In the genomic region with DNA sequence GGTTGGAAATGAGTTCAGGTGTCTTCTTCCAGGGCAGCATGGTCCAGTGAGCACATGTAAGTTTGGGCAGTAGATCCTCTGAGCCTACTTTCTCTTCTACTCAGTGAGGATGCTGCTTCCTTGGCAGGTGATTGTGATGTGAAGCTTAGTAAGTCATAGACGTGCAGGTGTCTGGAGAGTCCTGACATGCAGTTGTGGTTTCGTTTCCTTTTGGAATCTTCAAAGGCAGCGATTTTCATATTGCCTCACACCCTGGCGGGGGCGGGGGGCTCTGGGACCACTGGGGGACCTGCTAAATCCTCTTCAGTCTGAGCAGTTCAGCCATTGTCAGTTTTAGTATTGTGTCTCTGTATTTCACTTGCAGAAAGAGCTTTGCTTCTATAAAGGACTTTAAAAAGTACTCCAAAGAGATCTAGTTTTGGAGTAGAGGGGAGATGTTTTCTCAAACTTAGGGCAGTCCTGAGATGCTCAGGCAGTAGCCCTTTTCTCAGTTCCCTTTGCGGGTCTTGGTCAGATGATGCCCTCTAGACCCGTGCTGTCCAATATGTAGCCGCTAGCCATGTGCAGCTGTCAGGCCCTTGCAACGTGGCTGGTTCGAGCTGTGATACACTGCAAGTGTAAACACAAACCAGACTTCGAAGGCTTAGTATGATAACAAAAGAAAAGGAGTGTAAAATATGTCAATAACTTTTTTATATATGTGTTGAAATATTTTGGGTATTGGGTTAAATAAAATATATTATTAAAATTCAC, we compare ENCODE assay signal across 8 cellular contexts. TPM values are rescaled to one million over a fixed set of nuclear protein-coding genes. Genes with fewer than 3 reads are reported as not detected.
DNase-seq lines count a peak whose midpoint lies in the region; ATAC-seq and TF ChIP-seq lines count a peak whose summit lies in the region.
"Had no signal": no experiment of that assay in that cellular context is flagged by ENCODE, and none has a peak within 500 bp of the region (broad histone marks: within the 10 kb centered on the region; RNA-seq: fewer than 3 reads in every experiment).

No MANE protein-coding gene starts in this region.

- 76% methylated on average over 3 of the region's 11 CpGs; no CpG with 5 or more reads in 1 of the 2 experiments for WGBS in IMR-90 (ENCODE audit: extremely low coverage in 2 of 2, insufficient read length in 1 of 2), 2 experiments
- WGBS in upper lobe of left lung, 2 donors = 74 to 76% methylated on average over 11 of the region's 11 CpGs

- no peak overlapping the region for H3K4me3 Mint-ChIP-seq in CD8-positive, alpha-beta T cell
- no peak overlapping the region for H3K4me3 Mint-ChIP-seq in neural progenitor cell
- H3K4me3 Mint-ChIP-seq: immature natural killer cell had no signal

- no peak for TF ChIP-seq EP300 in upper lobe of left lung (IDR thresholded peaks at IDR 0.05)

- peaks cover 9% of the 10 kb centered on the region for H3K4me1 Mint-ChIP-seq in CD8-positive, alpha-beta T cell (ENCODE audit: low read depth)
- peaks cover 44% of the 10 kb centered on the region for H3K4me1 Mint-ChIP-seq in neural progenitor cell

- H3F3A ChIP-seq in neural progenitor cell (ENCODE audit: low read depth) = peaks cover 51% of the 10 kb centered on the region

- no peak for TF ChIP-seq CTCF in CD8-positive, alpha-beta T cell (IDR thresholded peaks at IDR 0.05)
- TF ChIP-seq CTCF in IMR-90 (conservative IDR thresholded peaks at IDR 0.05; ENCODE audit: low read depth, low read length) = no peak
- TF ChIP-seq CTCF in choroid plexus epithelial cell (conservative IDR thresholded peaks at IDR 0.05; ENCODE audit: low read depth, low read length) = no peak
- TF ChIP-seq CTCF in neural progenitor cell (IDR thresholded peaks at IDR 0.05) = no peak
- no peak for TF ChIP-seq CTCF in upper lobe of left lung (IDR thresholded peaks at IDR 0.05)

- peaks cover under 1% of the 10 kb centered on the region for H3K79me2 ChIP-seq in neural progenitor cell (ENCODE audit: low read depth)

- no peak for DNase-seq in CD8-positive, alpha-beta T cell
- DNase-seq in IMR-90 = peak; percentile 33
- peak; percentile 46 for DNase-seq in choroid plexus epithelial cell (ENCODE audit: low read depth)
- DNase-seq in neural progenitor cell (ENCODE audit: low spot score) = no peak
- no peak for DNase-seq in upper lobe of left lung
- no peak for DNase-seq in H7

- no peak overlapping the region for H2BK120ac ChIP-seq in IMR-90 (ENCODE audit: low read depth, low read length)

- H3K9me3 ChIP-seq in CD8-positive, alpha-beta T cell (ENCODE audit: low read length) = no peaks in the 10 kb centered on the region
- H3K9me3 ChIP-seq in IMR-90 (ENCODE audit: control insufficient read depth, insufficient read depth, low read length) = no peaks in the 10 kb centered on the region
- H3K9me3 ChIP-seq in neural progenitor cell (ENCODE audit: low read depth) = no peaks in the 10 kb centered on the region
- no peaks in the 10 kb centered on the region for H3K9me3 ChIP-seq in upper lobe of left lung

- H3K27ac Mint-ChIP-seq in CD8-positive, alpha-beta T cell = peak overlapping the region; percentile 30
- H3K27ac Mint-ChIP-seq in neural progenitor cell = no peak overlapping the region

- H3K27ac ChIP-seq in CD8-positive, alpha-beta T cell (ENCODE audit: low read depth, low read length) = no peak overlapping the region
- H3K27ac ChIP-seq in IMR-90 (ENCODE audit: insufficient read depth, low read length) = no peak overlapping the region
- peak overlapping the region; percentile 6 for H3K27ac ChIP-seq in neural progenitor cell
- peak overlapping the region in 2 of 4 donors; percentile 0 to 57 for H3K27ac ChIP-seq in upper lobe of left lung

- dilution Hi-C loops in IMR-90 (cut with HindIII; ENCODE audit: low sequenced_read_pairs, unreplicated experiment) = no loop called here

- H3K79me1 ChIP-seq in IMR-90 (ENCODE audit: low read depth in 1 of 2, low read length in 2 of 2) = 0 out of 4 replicates have a peak, but pooled peaks cover 0 to 3% of the 10 kb centered on the region in 2 experiments

- no peak overlapping the region for H4K8ac ChIP-seq in IMR-90 (ENCODE audit: low read depth in 2 of 2, low read length in 2 of 2)

- H2AK5ac ChIP-seq in IMR-90 (ENCODE audit: low read depth, low read length) = no peak overlapping the region

- H3K14ac ChIP-seq in IMR-90 (replicated peaks; ENCODE audit: low read depth, low read length) = no peak overlapping the region

- no peaks in the 10 kb centered on the region for H4K20me1 ChIP-seq in IMR-90 (ENCODE audit: insufficient read depth, low read length)
- H4K20me1 ChIP-seq in neural progenitor cell (ENCODE audit: low read depth) = peaks cover 9% of the 10 kb centered on the region

- no peak overlapping the region for H2BK5ac ChIP-seq in IMR-90 (ENCODE audit: low read depth, low read length, poor library complexity, severe bottlenecking)

- POLR2A ChIA-PET in CD8-positive, alpha-beta T cell (lab: Charles Lee) = interaction anchor here (1.0 to 1.6 kb wide), 2 partner anchors 37 to 126 kb away, joined by 4 to 7 read pairs; no protein-coding TSS in a partner anchor
- POLR2A ChIA-PET in IMR-90 (lab: Charles Lee; ENCODE audit: unreplicated experiment) = no interaction called here

- TF ChIP-seq POLR2A in IMR-90 (IDR thresholded peaks at IDR 0.05; ENCODE audit: low read depth, low read length) = no peak
- no peak for TF ChIP-seq POLR2A in upper lobe of left lung (IDR thresholded peaks at IDR 0.05)

- H3K36me3 ChIP-seq in CD8-positive, alpha-beta T cell (ENCODE audit: insufficient read depth, low read length) = peaks cover 20% of the 10 kb centered on the region
- H3K36me3 ChIP-seq in IMR-90 (ENCODE audit: control insufficient read depth, insufficient read depth, low read length) = peaks cover 35% of the 10 kb centered on the region
- H3K36me3 ChIP-seq in neural progenitor cell = peaks cover 3% of the 10 kb centered on the region
- H3K36me3 ChIP-seq in upper lobe of left lung = peaks cover 14 to 49% (median 43%) of the 10 kb centered on the region in 4 donors
- H3K36me3 ChIP-seq in H7 (replicated peaks; ENCODE audit: control insufficient read depth, insufficient read depth, low read length) = peaks cover 21% of the 10 kb centered on the region

- TF ChIP-seq RAD21 in IMR-90 (IDR thresholded peaks at IDR 0.05; ENCODE audit: low read length) = no peak

- in situ Hi-C loops in IMR-90 (cut with MboI; ENCODE audit: low sequenced_read_pairs) = loop anchor here (25.0 kb wide), 1 partner anchor 280 kb away; no protein-coding TSS in a partner anchor

- no peaks in the 10 kb centered on the region for H3K9me1 ChIP-seq in IMR-90 (ENCODE audit: insufficient read depth, low read length)

- H3K27me3 ChIP-seq in CD8-positive, alpha-beta T cell (ENCODE audit: insufficient read depth, low read length) = no peaks in the 10 kb centered on the region
- H3K27me3 ChIP-seq in IMR-90 (ENCODE audit: control insufficient read depth, insufficient read depth, low read length) = no peaks in the 10 kb centered on the region
- no peaks in the 10 kb centered on the region for H3K27me3 ChIP-seq in neural progenitor cell
- no peaks in the 10 kb centered on the region for H3K27me3 ChIP-seq in upper lobe of left lung
- no peaks in the 10 kb centered on the region for H3K27me3 ChIP-seq in H7 (ENCODE audit: control insufficient read depth, insufficient read depth, low read length)

- no peak for ATAC-seq in CD8-positive, alpha-beta T cell
- ATAC-seq in IMR-90 (ENCODE audit: low read depth) = no peak
- ATAC-seq in upper lobe of left lung (ENCODE audit: low FRiP score in 2 of 2) = no peak
- no peak for ATAC-seq in HG02588 (IDR thresholded peaks at IDR 0.05; ENCODE audit: unreplicated experiment)

- BruUV-seq in IMR-90 (replicated peaks; lab: Mats Ljungman, UMichigan) = no TSS peak

- intact Hi-C loops in CD8-positive, alpha-beta T cell (cut with DNase I, micrococcal nuclease) = loop anchor here (1.0 to 2.0 kb wide), 3 partner anchors 20 to 273 kb away; no protein-coding TSS in a partner anchor
- intact Hi-C loops in IMR-90 (cut with micrococcal nuclease) = loop anchor here (1.0 kb wide), 1 partner anchor 273 kb away; no protein-coding TSS in a partner anchor

- peaks cover 48% of the 10 kb centered on the region for H3K36me3 Mint-ChIP-seq in CD8-positive, alpha-beta T cell
- peaks cover 35% of the 10 kb centered on the region for H3K36me3 Mint-ChIP-seq in neural progenitor cell

- H3K4me3 ChIP-seq in CD8-positive, alpha-beta T cell (ENCODE audit: low read depth, low read length) = no peak overlapping the region
- H3K4me3 ChIP-seq in IMR-90 (ENCODE audit: insufficient read depth, low read depth, low read length) = no peak overlapping the region
- no peak overlapping the region for H3K4me3 ChIP-seq in choroid plexus epithelial cell (ENCODE audit: low read depth, low read length)
- no peak overlapping the region for H3K4me3 ChIP-seq in neural progenitor cell
- H3K4me3 ChIP-seq in upper lobe of left lung = no peak overlapping the region
- H3K4me3 ChIP-seq in H7 (ENCODE audit: insufficient read depth, low read depth, low read length) = no peak overlapping the region

- H2BK15ac ChIP-seq in IMR-90 (ENCODE audit: low read depth, low read length) = no peak overlapping the region

- CTCF ChIA-PET in CD8-positive, alpha-beta T cell (lab: Charles Lee) = interaction anchor here (0.7 to 8.4 kb wide), 27 partner anchors 9 to 281 kb away, joined by 3 to 120 read pairs (median 5); a partner anchor contains a TSS
- CTCF ChIA-PET in IMR-90 (lab: Yijun Ruan, JAX) = interaction anchor here (0.5 kb wide), 1 partner anchor 25 kb away, joined by 4 read pairs; no protein-coding TSS in a partner anchor

- H2AFZ ChIP-seq in IMR-90 (replicated peaks; ENCODE audit: low read length, poor library complexity) = no peak overlapping the region
- H2AFZ ChIP-seq in neural progenitor cell (replicated peaks) = no peak overlapping the region

- no peak overlapping the region for H3K56ac ChIP-seq in IMR-90 (ENCODE audit: extremely low read depth, insufficient read depth, low read length)

- H3K4ac ChIP-seq in IMR-90 (ENCODE audit: low read depth, low read length) = no peak overlapping the region

- no peak overlapping the region for H3K4me2 ChIP-seq in IMR-90 (ENCODE audit: low read depth, low read length)
- peak overlapping the region; percentile 61 for H3K4me2 ChIP-seq in neural progenitor cell

- no peak overlapping the region for H4K91ac ChIP-seq in IMR-90 (ENCODE audit: insufficient read depth, low read depth, low read length)

- H3K9ac ChIP-seq in IMR-90 (ENCODE audit: low read depth, low read length) = no peak overlapping the region
- no peak overlapping the region for H3K9ac ChIP-seq in neural progenitor cell

- H3K4me1 ChIP-seq in CD8-positive, alpha-beta T cell (ENCODE audit: insufficient read depth, low read length) = peaks cover 9% of the 10 kb centered on the region
- H3K4me1 ChIP-seq in IMR-90 (ENCODE audit: control insufficient read depth, insufficient read depth, low read length) = peaks cover 4% of the 10 kb centered on the region; the same call in 1 of the 2 replicates
- peaks cover 27% of the 10 kb centered on the region for H3K4me1 ChIP-seq in neural progenitor cell
- peaks cover 10 to 18% (median 14%) of the 10 kb centered on the region in 4 donors for H3K4me1 ChIP-seq in upper lobe of left lung

- no peak overlapping the region for H3K23ac ChIP-seq in IMR-90 (ENCODE audit: low read depth, low read length)

- H3K18ac ChIP-seq in IMR-90 (ENCODE audit: low read depth, low read length) = no peak overlapping the region

- H3K9me3 Mint-ChIP-seq in CD8-positive, alpha-beta T cell = no peaks in the 10 kb centered on the region
- no peaks in the 10 kb centered on the region for H3K9me3 Mint-ChIP-seq in neural progenitor cell
- H3K9me3 Mint-ChIP-seq: immature natural killer cell had no signal

- H2BK20ac ChIP-seq in IMR-90 (ENCODE audit: low read depth, low read length) = no peak overlapping the region

- H3K27me3 Mint-ChIP-seq in CD8-positive, alpha-beta T cell (ENCODE audit: low read depth) = no peaks in the 10 kb centered on the region
- peaks cover 2% of the 10 kb centered on the region for H3K27me3 Mint-ChIP-seq in neural progenitor cell (ENCODE audit: insufficient read depth, low read depth)

- H4K5ac ChIP-seq in IMR-90 (ENCODE audit: low read depth, low read length) = no peak overlapping the region

- no peak overlapping the region for H2AK9ac ChIP-seq in IMR-90 (replicated peaks; ENCODE audit: low read depth, low read length, poor library complexity)

RNA-seq across cellular contexts. Expression of a gene that starts 4.0 kb away (rescaled TPM):
- 1 to 10 TPM; 5.6 to 5.9 TPM for total RNA-seq in CD8-positive, alpha-beta T cell
- total RNA-seq in IMR-90 (2012; rRNA removed) = 0.36 and 0.56 TPM in 2 replicates
- 0.67 and 0.74 TPM in 2 replicates for polyA plus RNA-seq in IMR-90 (2012; rRNA removed)
- polyA plus RNA-seq in IMR-90 (2012; cell fraction: cytosol; rRNA removed) = 0.35 and 0.46 TPM in 2 replicates
- 1.4 and 1.8 TPM in 2 replicates for polyA plus RNA-seq in IMR-90 (2012; cell fraction: nucleus; rRNA removed; ENCODE audit: low replicate concordance)
- 6.9 and 8.8 TPM in 2 replicates for total RNA-seq in neural progenitor cell (ENCODE audit: low replicate concordance)
- 1 to 10 TPM in 4 of 6 donors, under 1 TPM in 2; 0.76 to 3.1 (median 1.5) TPM for total RNA-seq in upper lobe of left lung
- 9.9 and 10.5 TPM in 2 replicates for total RNA-seq in H7 (2014; rRNA removed; shearing (Covaris generic))

RNA-seq across cellular contexts. Expression of a gene that starts 38.4 kb away (rescaled TPM):
- 10 to 100 TPM; 69.9 to 72.6 TPM for total RNA-seq in CD8-positive, alpha-beta T cell
- total RNA-seq in IMR-90 (2012; rRNA removed) (68.0 and 85.9 TPM in 2 replicates), neural progenitor cell (ENCODE audit: low replicate concordance) (74.5 and 101 TPM in 2 replicates), upper lobe of left lung (10 to 100 TPM; 42.4 to 71.4 (median 62.8) TPM)
- polyA plus RNA-seq in IMR-90 (2012; rRNA removed) = 63.4 and 64.7 TPM in 2 replicates
- 27.3 and 44.4 TPM in 2 replicates for polyA plus RNA-seq in IMR-90 (2012; cell fraction: cytosol; rRNA removed)
- 22.8 and 69.6 TPM in 2 replicates for polyA plus RNA-seq in IMR-90 (2012; cell fraction: nucleus; rRNA removed; ENCODE audit: low replicate concordance)
- 101 and 121 TPM in 2 replicates for total RNA-seq in H7 (2014; rRNA removed; shearing (Covaris generic))

Comparison
In these comparisons a context has a peak if more than half of its experiments do, and no peak if none do; other contexts are left out.
1. DNase-seq: peak in IMR-90 (single experiment) and choroid plexus epithelial cell (single experiment); none in CD8-positive, alpha-beta T cell (0 of 7), neural progenitor cell (single experiment), upper lobe of left lung (0 of 2) and H7 (single experiment).